8 cellular contexts compared by ENCODE assay signal in the genomic region with DNA sequence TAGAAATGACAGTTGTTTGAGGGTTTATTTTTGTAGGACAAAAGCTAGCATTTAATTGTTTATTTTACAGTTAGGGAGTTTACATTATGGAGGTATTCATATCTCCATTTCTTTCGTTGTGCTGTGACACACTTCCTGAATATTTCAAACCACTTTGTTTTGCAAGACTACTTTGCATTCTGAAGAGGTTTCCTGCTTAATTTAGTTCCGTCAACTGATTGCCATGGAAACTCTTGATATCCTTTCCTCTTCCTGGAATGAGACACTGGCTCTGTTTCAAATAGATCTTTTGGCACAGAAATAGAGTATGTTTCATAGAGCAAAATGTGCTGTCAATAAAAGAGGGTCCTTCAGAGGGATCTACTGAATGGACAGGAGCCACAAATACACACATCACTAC.
DNase-seq lines count a peak whose midpoint lies in the region; ATAC-seq and TF ChIP-seq lines count a peak whose summit lies in the region.

No MANE protein-coding gene starts in this region.

- peaks cover 14% of the 10 kb centered on the region for H3K36me3 Mint-ChIP-seq in activated naive CD4-positive, alpha-beta T cell treated with anti-CD3 and anti-CD28 coated beads, Interleukin-2, amount 10 ng/mL, durations not matched to agents 7 days and 5 days
- H3K36me3 Mint-ChIP-seq in activated naive CD4-positive, alpha-beta T cell treated with anti-CD3 and anti-CD28 coated beads, Interleukin-2, amount 50 U/mL, for 72 hours = no peaks in the 10 kb centered on the region

- H3K27ac ChIP-seq in SK-N-MC (peak overlapping the region; percentile 98), upper lobe of left lung (peak overlapping the region; percentile 27 to 58 (median 39)), substantia nigra (ENCODE audit: low read depth, low read length, poor library complexity, severe bottlenecking) (no peak overlapping the region)

- CTCF ChIA-PET in activated naive CD4-positive, alpha-beta T cell treated with anti-CD3 and anti-CD28 coated beads, Interleukin-2, amount 10 ng/mL, durations not matched to agents 7 days and 5 days (lab: Charles Lee) = no interaction called here

- no peak for DNase-seq in activated naive CD4-positive, alpha-beta T cell treated with anti-CD3 and anti-CD28 coated beads, Interleukin-2, amount 10 ng/mL, durations not matched to agents 7 days and 5 days
- DNase-seq in activated naive CD4-positive, alpha-beta T cell treated with anti-CD3 and anti-CD28 coated beads, Interleukin-2, amount 50 U/mL, for 72 hours (ENCODE audit: low spot score in 2 of 2) = no peak
- peak; percentile 99 for DNase-seq in SK-N-MC (ENCODE audit: low read depth, low spot score)
- DNase-seq in left cardiac atrium = no peak
- no peak for DNase-seq in upper lobe of left lung
- no peak for DNase-seq in substantia nigra (lab: John Stamatoyannopoulos, UW)
- DNase-seq in islet precursor cell = no peak

- 0 to 6% methylated on average over 2 of the region's 2 CpGs for WGBS in upper lobe of left lung, 2 donors

- H3K9me3 ChIP-seq in SK-N-MC (ENCODE audit: low read depth, low read length) (no peaks in the 10 kb centered on the region), upper lobe of left lung (no peaks in the 10 kb centered on the region)

- H3K27me3 ChIP-seq in upper lobe of left lung = no peaks in the 10 kb centered on the region

- TF ChIP-seq POLR2A in upper lobe of left lung (IDR thresholded peaks at IDR 0.05) = no peak

- H3K27ac Mint-ChIP-seq in activated naive CD4-positive, alpha-beta T cell treated with anti-CD3 and anti-CD28 coated beads, Interleukin-2, amount 10 ng/mL, durations not matched to agents 7 days and 5 days = peak overlapping the region; percentile 53
- peak overlapping the region in 1 of 2 donors; percentile 14 for H3K27ac Mint-ChIP-seq in activated naive CD4-positive, alpha-beta T cell treated with anti-CD3 and anti-CD28 coated beads, Interleukin-2, amount 50 U/mL, for 72 hours

- no peak for ATAC-seq in activated naive CD4-positive, alpha-beta T cell treated with anti-CD3 and anti-CD28 coated beads, Interleukin-2, amount 50 U/mL, for 72 hours
- ATAC-seq in left cardiac atrium (peak; percentile 65 to 80), upper lobe of left lung (ENCODE audit: low FRiP score in 2 of 2) (peak; percentile 83 to 85), GM18909 (IDR thresholded peaks at IDR 0.05; ENCODE audit: poor library complexity, unreplicated experiment) (no peak)

- TF ChIP-seq EP300 in upper lobe of left lung (IDR thresholded peaks at IDR 0.05) = peak in 2 of 4 donors; percentile 40 to 62

- H3K36me3 ChIP-seq in SK-N-MC (ENCODE audit: insufficient read depth, low read length) (no peaks in the 10 kb centered on the region), upper lobe of left lung (no peaks in the 10 kb centered on the region)

- intact Hi-C loops in left cardiac atrium (cut with DNase I) = no loop called here

- peaks cover 40% of the 10 kb centered on the region for H3K4me1 Mint-ChIP-seq in activated naive CD4-positive, alpha-beta T cell treated with anti-CD3 and anti-CD28 coated beads, Interleukin-2, amount 10 ng/mL, durations not matched to agents 7 days and 5 days

- H3K27me3 Mint-ChIP-seq in activated naive CD4-positive, alpha-beta T cell treated with anti-CD3 and anti-CD28 coated beads, Interleukin-2, amount 10 ng/mL, durations not matched to agents 7 days and 5 days = peaks cover 3% of the 10 kb centered on the region

- H3K4me3 ChIP-seq in SK-N-MC (peak overlapping the region; percentile 67), upper lobe of left lung (no peak overlapping the region)

- no peak for TF ChIP-seq CTCF in upper lobe of left lung (IDR thresholded peaks at IDR 0.05)

- H3K9me3 Mint-ChIP-seq in activated naive CD4-positive, alpha-beta T cell treated with anti-CD3 and anti-CD28 coated beads, Interleukin-2, amount 10 ng/mL, durations not matched to agents 7 days and 5 days = peaks cover 8% of the 10 kb centered on the region
- H3K9me3 Mint-ChIP-seq in activated naive CD4-positive, alpha-beta T cell treated with anti-CD3 and anti-CD28 coated beads, Interleukin-2, amount 50 U/mL, for 72 hours = no peaks in the 10 kb centered on the region

- no peak overlapping the region for H3K4me3 Mint-ChIP-seq in activated naive CD4-positive, alpha-beta T cell treated with anti-CD3 and anti-CD28 coated beads, Interleukin-2, amount 10 ng/mL, durations not matched to agents 7 days and 5 days

- H3K9ac ChIP-seq in SK-N-MC (ENCODE audit: insufficient read length) = peak overlapping the region; percentile 66

- peaks cover 33 to 59% (median 51%) of the 10 kb centered on the region in 4 donors for H3K4me1 ChIP-seq in upper lobe of left lung

Comparison
In these comparisons a context has a peak if more than half of its experiments do, and no peak if none do; other contexts are left out.
1. ATAC-seq: peak in left cardiac atrium (2 of 2) and upper lobe of left lung (2 of 2); none in activated naive CD4-positive, alpha-beta T cell treated with anti-CD3 and anti-CD28 coated beads, Interleukin-2, amount 50 U/mL, for 72 hours (0 of 2) and GM18909 (single experiment).